25 cellular contexts compared by ENCODE assay signal in genomic region chrX:8190341-8190830, GRCh38. TPM values are rescaled to one million over a fixed set of nuclear protein-coding genes. Genes with fewer than 3 reads are reported as not detected.
"Had no signal": no experiment of that assay in that cellular context is flagged by ENCODE, and none has a peak within 500 bp of the region (broad histone marks: within the 10 kb centered on the region; RNA-seq: fewer than 3 reads in every experiment).

No MANE protein-coding gene starts in this region.

- H3K27ac ChIP-seq: body of pancreas, SJCRH30, VCaP had no signal

- H3K27ac Mint-ChIP-seq: activated CD4-positive, alpha-beta memory T cell treated with anti-CD3 and anti-CD28 coated beads for 36 hours; activated CD4-positive, alpha-beta T cell treated with anti-CD3 and anti-CD28 coated beads, Interleukin-2, amount 10 ng/mL, durations not matched to agents 7 days and 5 days; activated naive CD4-positive, alpha-beta T cell treated with anti-CD3 and anti-CD28 coated beads, Interleukin-2, amount 50 U/mL, for 24 hours; activated T-helper 2 cell treated with anti-CD3 and anti-CD28 coated beads, Interferon-gamma antibody, Interleukin-2, Interleukin-4, amounts not matched to agents 10 μg/mL and 5 μg/mL and 100 μg/mL, durations not matched to agents 14 hours and 24 hours and 36 hours had no signal

- H3K4me1 Mint-ChIP-seq: activated CD4-positive, alpha-beta T cell treated with anti-CD3 and anti-CD28 coated beads, Interleukin-2, amount 10 ng/mL, durations not matched to agents 7 days and 5 days; activated naive CD4-positive, alpha-beta T cell treated with anti-CD3 and anti-CD28 coated beads, Interleukin-2, amount 50 U/mL, for 24 hours; central memory CD8-positive, alpha-beta T cell had no signal

- H3K9me3 ChIP-seq: body of pancreas, MG63, SJCRH30, SK-N-SH had no signal

- H3K4me3 Mint-ChIP-seq: activated CD4-positive, alpha-beta memory T cell treated with anti-CD3 and anti-CD28 coated beads for 36 hours; activated CD4-positive, alpha-beta T cell treated with anti-CD3 and anti-CD28 coated beads, Interleukin-2, amount 10 ng/mL, durations not matched to agents 7 days and 5 days; activated naive CD4-positive, alpha-beta T cell treated with anti-CD3 and anti-CD28 coated beads, Interleukin-2, amount 50 U/mL, for 24 hours; central memory CD8-positive, alpha-beta T cell had no signal

- H3K27me3 Mint-ChIP-seq: activated CD4-positive, alpha-beta memory T cell treated with anti-CD3 and anti-CD28 coated beads for 36 hours; activated CD4-positive, alpha-beta T cell treated with anti-CD3 and anti-CD28 coated beads, Interleukin-2, amount 10 ng/mL, durations not matched to agents 7 days and 5 days; activated naive CD4-positive, alpha-beta T cell treated with anti-CD3 and anti-CD28 coated beads, Interleukin-2, amount 50 U/mL, for 24 hours; central memory CD8-positive, alpha-beta T cell had no signal

- H3K4me2 ChIP-seq: SK-N-SH had no signal

- H3K27me3 ChIP-seq: body of pancreas, MG63, SJCRH30 had no signal

- H3K4me1 ChIP-seq: body of pancreas, SJCRH30 had no signal

- H3K36me3 Mint-ChIP-seq: activated CD4-positive, alpha-beta memory T cell treated with anti-CD3 and anti-CD28 coated beads for 36 hours; activated naive CD4-positive, alpha-beta T cell treated with anti-CD3 and anti-CD28 coated beads, Interleukin-2, amount 50 U/mL, for 24 hours had no signal

- ATAC-seq: body of pancreas, Right ventricle myocardium inferior had no signal

- H3K9ac ChIP-seq: SK-N-SH had no signal

- DNase-seq: activated CD4-positive, alpha-beta memory T cell treated with anti-CD3 and anti-CD28 coated beads for 36 hours; activated CD4-positive, alpha-beta T cell treated with anti-CD3 and anti-CD28 coated beads, Interleukin-2, amount 10 ng/mL, durations not matched to agents 7 days and 5 days; activated CD4-positive, CD25-positive, alpha-beta regulatory T cell; activated gamma-delta T cell treated with Interleukin-2 at 50 U/mL for 16 hours; activated T-cell treated with anti-CD3 and anti-CD28 coated beads for 4 hours; activated T-cell treated with anti-CD3 and anti-CD28 coated beads, Interleukin-2, amount 50 U/mL, for 48 hours; aorta; body of pancreas; MG63; NCI-H1105 treated with DMSO at 0.1 percent for 48 hours; NCI-H1436 treated with DMSO at 0.1 percent for 48 hours; NCI-H187; NCI-H2081; NCI-H510A treated with DMSO at 0.1 percent for 48 hours; SK-N-SH; T-helper 1 cell had no signal

- H3K4me3 ChIP-seq: body of pancreas, MG63, SJCRH30 had no signal

- H3K9me3 Mint-ChIP-seq: activated CD4-positive, alpha-beta T cell treated with anti-CD3 and anti-CD28 coated beads, Interleukin-2, amount 10 ng/mL, durations not matched to agents 7 days and 5 days; activated naive CD4-positive, alpha-beta T cell treated with anti-CD3 and anti-CD28 coated beads, Interleukin-2, amount 50 U/mL, for 24 hours; activated T-helper 2 cell treated with anti-CD3 and anti-CD28 coated beads, Interferon-gamma antibody, Interleukin-2, Interleukin-4, amounts not matched to agents 10 μg/mL and 5 μg/mL and 100 μg/mL, durations not matched to agents 14 hours and 24 hours and 36 hours; central memory CD8-positive, alpha-beta T cell had no signal

- H3K36me3 ChIP-seq: MG63, SJCRH30 had no signal

RNA-seq across cellular contexts. Expression of gene VCX2, which starts 19.3 kb away (rescaled TPM):
- total RNA-seq: activated CD4-positive, alpha-beta memory T cell treated with anti-CD3 and anti-CD28 coated beads for 36 hours; activated CD4-positive, alpha-beta T cell treated with anti-CD3 and anti-CD28 coated beads, Interleukin-2, amount 10 ng/mL, durations not matched to agents 7 days and 5 days; activated CD8-positive, alpha-beta memory T cell treated with anti-CD3 and anti-CD28 coated beads for 36 hours; activated T-helper 2 cell treated with anti-CD3 and anti-CD28 coated beads, Interferon-gamma antibody, Interleukin-2, Interleukin-4, amounts not matched to agents 10 μg/mL and 5 μg/mL and 100 μg/mL, durations not matched to agents 14 hours and 24 hours and 36 hours; aorta; body of pancreas; Right ventricle myocardium inferior; RPMI7951; SJCRH30; T-helper 2 cell treated with Interferon-gamma antibody and Interleukin-4, amounts not matched to agents 100 ng/mL and 5 ng/mL, for 36 hours had no signal
- polyA plus RNA-seq: aorta, SK-N-SH had no signal
